Comparison of ENCODE assay signal across 9 cellular contexts in the genomic region with DNA sequence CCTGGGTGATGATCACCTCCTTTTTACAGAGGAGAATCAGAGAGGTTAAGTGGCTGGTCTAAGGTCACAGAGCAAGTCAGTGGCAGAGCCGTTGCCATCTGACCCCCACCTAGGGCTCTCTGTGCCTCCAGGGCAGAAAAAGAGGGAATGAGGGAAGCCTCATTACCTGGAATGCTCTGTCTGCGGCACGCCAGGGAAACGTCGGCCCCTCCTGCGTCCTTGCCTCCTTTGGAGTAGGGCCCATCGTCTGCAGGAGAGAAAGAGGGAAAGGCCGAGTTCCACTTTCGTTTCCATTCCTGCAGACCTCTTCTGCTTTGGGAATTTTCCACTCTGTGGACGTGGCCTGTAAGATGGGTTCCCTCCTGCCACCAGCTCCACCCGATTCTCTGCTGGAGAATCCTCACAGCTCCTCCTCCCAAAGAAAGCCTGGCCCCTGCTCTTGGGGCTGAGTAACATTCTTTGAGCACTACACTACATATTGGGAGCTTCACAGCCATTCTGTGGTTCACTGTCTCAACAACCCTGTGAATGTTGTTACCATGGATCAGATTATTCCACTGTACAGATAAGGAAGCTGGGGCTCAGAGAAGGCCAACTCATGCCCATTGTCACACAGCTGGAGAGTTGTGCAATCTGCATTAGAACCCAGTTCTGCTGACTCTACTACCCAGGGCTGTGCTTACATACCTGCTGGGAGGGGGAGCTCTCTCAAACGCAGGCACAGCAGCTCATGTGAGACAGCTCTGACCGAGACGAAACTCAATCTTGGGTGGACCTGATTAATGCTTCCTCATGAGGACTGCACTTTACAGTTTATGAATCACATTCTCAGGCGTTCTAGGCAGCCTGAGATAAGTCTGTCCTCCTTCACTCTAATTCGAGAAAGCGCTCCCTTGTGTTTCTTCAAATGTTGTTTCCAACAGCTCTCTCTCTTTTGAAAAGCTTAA. TPM values are rescaled to one million over a fixed set of nuclear protein-coding genes. Genes with fewer than 3 reads are reported as not detected.
DNase-seq lines count a peak whose midpoint lies in the region; ATAC-seq and TF ChIP-seq lines count a peak whose summit lies in the region.
"Had no signal": no experiment of that assay in that cellular context is flagged by ENCODE, and none has a peak within 500 bp of the region (broad histone marks: within the 10 kb centered on the region; RNA-seq: fewer than 3 reads in every experiment).

No MANE protein-coding gene starts in this region.

- H3K4me3 ChIP-seq in lung (no peak overlapping the region), upper lobe of right lung (no peak overlapping the region)

- H3K27me3 Mint-ChIP-seq in chondrocyte (ENCODE audit: low read depth) = peaks cover 14% of the 10 kb centered on the region

- 61 to 76% methylated on average over 17 of the region's 17 CpGs for WGBS in lung, 2 donors

- H3K4me1 Mint-ChIP-seq in chondrocyte (ENCODE audit: low read depth) = peaks cover 5% of the 10 kb centered on the region

- DNase-seq in Right ventricle myocardium superior = peak; percentile 41
- DNase-seq in Right ventricle myocardium inferior (ENCODE audit: missing footprints) = no peak
- DNase-seq in chondrocyte (ENCODE audit: low spot score) = peak; percentile 40
- no peak for DNase-seq in lung (ENCODE audit: low spot score)
- peak; percentile 42 for DNase-seq in upper lobe of right lung
- DNase-seq in DMS153 (lab: John Stamatoyannopoulos, UW) = no peak
- DNase-seq in effector CD4-positive, alpha-beta T cell = no peak
- DNase-seq: CD4-positive, CD25-positive, alpha-beta regulatory T cell had no signal

- H3K27me3 ChIP-seq in lung (ENCODE audit: control insufficient read depth, insufficient read depth) (no peaks in the 10 kb centered on the region), upper lobe of right lung (no peaks in the 10 kb centered on the region)

- peaks cover 8% of the 10 kb centered on the region for H3K9me3 Mint-ChIP-seq in chondrocyte (ENCODE audit: low read depth)

- H3K27ac ChIP-seq in lung (ENCODE audit: low read depth in 1 of 2, low read length in 1 of 2) = peak overlapping the region in 1 of 2 donors; percentile 85
- H3K27ac ChIP-seq in upper lobe of right lung = no peak overlapping the region

- H3K4me3 Mint-ChIP-seq in chondrocyte (ENCODE audit: unreplicated experiment) = peak overlapping the region; percentile 18
- H3K4me3 Mint-ChIP-seq: CD4-positive, CD25-positive, alpha-beta regulatory T cell had no signal

- H3K27ac Mint-ChIP-seq in chondrocyte (ENCODE audit: unreplicated experiment) = peak overlapping the region; percentile 27
- H3K27ac Mint-ChIP-seq: CD4-positive, CD25-positive, alpha-beta regulatory T cell had no signal

- TF ChIP-seq CTCF in chondrocyte (IDR thresholded peaks at IDR 0.05) = no peak
- no peak for TF ChIP-seq CTCF in lung (IDR thresholded peaks at IDR 0.05; ENCODE audit: control extremely low read depth, extremely low read depth)
- no peak for TF ChIP-seq CTCF in upper lobe of right lung (IDR thresholded peaks at IDR 0.05)

- H3K36me3 Mint-ChIP-seq in chondrocyte (ENCODE audit: low read depth) = peaks cover 2% of the 10 kb centered on the region
- H3K36me3 Mint-ChIP-seq: CD4-positive, CD25-positive, alpha-beta regulatory T cell had no signal

- H3K36me3 ChIP-seq in lung (ENCODE audit: control insufficient read depth in 2 of 2, insufficient read depth in 2 of 2, low read length in 2 of 2) (no peaks in the 10 kb centered on the region), upper lobe of right lung (no peaks in the 10 kb centered on the region)

- H3K9me3 ChIP-seq in lung (ENCODE audit: control insufficient read depth in 2 of 2, insufficient read depth in 1 of 2, low read length in 1 of 2) = peaks cover 0 to 1% of the 10 kb centered on the region in 2 donors
- H3K9me3 ChIP-seq in upper lobe of right lung = no peaks in the 10 kb centered on the region

- intact Hi-C loops in Right ventricle myocardium superior (cut with DNase I) = no loop called here
- intact Hi-C loops in Right ventricle myocardium inferior (cut with DNase I) = no loop called here
- intact Hi-C loops in upper lobe of right lung (cut with DNase I) = no loop called here

- ATAC-seq in Right ventricle myocardium superior (ENCODE audit: poor library complexity) = no peak
- no peak for ATAC-seq in Right ventricle myocardium inferior
- ATAC-seq in lung (ENCODE audit: insufficient read depth, low FRiP score) = peak; percentile 36
- ATAC-seq in upper lobe of right lung = no peak
- ATAC-seq in HG03139 (IDR thresholded peaks at IDR 0.05; ENCODE audit: unreplicated experiment) = no peak

- H3K4me1 ChIP-seq in lung (ENCODE audit: control insufficient read depth in 2 of 2, insufficient read depth in 2 of 2, low read length in 2 of 2) (peaks cover 0 to 3% of the 10 kb centered on the region in 2 donors), upper lobe of right lung (no peaks in the 10 kb centered on the region)

RNA-seq across cellular contexts. Expression of a gene that starts 14.2 kb away (rescaled TPM):
- total RNA-seq in Right ventricle myocardium superior = 40.1 TPM
- 39.3 TPM for total RNA-seq in Right ventricle myocardium inferior
- 0.20 to 0.63 TPM in 2 of 3 replicates, not detected in the other for total RNA-seq in chondrocyte
- total RNA-seq in lung = 1 to 10 TPM; 1.1 to 1.2 TPM
- polyA plus RNA-seq in lung = under 1 TPM; 0.05 to 0.20 TPM
- 0.52 TPM for total RNA-seq in upper lobe of right lung
- total RNA-seq: CD4-positive, CD25-positive, alpha-beta regulatory T cell had no signal

Comparison
In these comparisons a context has a peak if more than half of its experiments do, and no peak if none do; other contexts are left out.
1. DNase-seq: peak in Right ventricle myocardium superior (single experiment), chondrocyte (single experiment) and upper lobe of right lung (single experiment); none in Right ventricle myocardium inferior (single experiment), lung (single experiment), DMS153 (single experiment) and effector CD4-positive, alpha-beta T cell (single experiment).
2. RNA of a gene that starts 14.2 kb away (total RNA-seq): 40.1 TPM in Right ventricle myocardium superior (single experiment) and 39.3 TPM in Right ventricle myocardium inferior (single experiment); 1.1 to 1.2 TPM in lung, 0.52 TPM in upper lobe of right lung (single experiment) and 0.20 to 0.63 TPM in chondrocyte; every median in the first group is over 10 times any median in the second.